8 cellular contexts compared by ENCODE assay signal in genomic region chr17:7897773-7898172, GRCh38. TPM values are rescaled to one million over a fixed set of nuclear protein-coding genes. Genes with fewer than 3 reads are reported as not detected.
A peak's percentile ranks its signal among the peaks of the same experiment; 100 is the strongest.
DNase-seq lines count a peak whose midpoint lies in the region; ATAC-seq and TF ChIP-seq lines count a peak whose summit lies in the region.

No MANE protein-coding gene starts in this region.

- H3K4me3 Mint-ChIP-seq in activated T-helper 2 cell treated with anti-CD3 and anti-CD28 coated beads, Interferon-gamma antibody, Interleukin-2, Interleukin-4, amounts not matched to agents 10 μg/mL and 5 μg/mL and 100 μg/mL, durations not matched to agents 14 hours and 24 hours and 36 hours (ENCODE audit: low read depth): no peak overlapping the region
- H3K4me3 Mint-ChIP-seq in stimulated activated memory B cell treated with anti-CD40 and anti-IgM and Interleukin-4, amounts not matched to agents 10 μg/mL and 1 μg/mL and 100 μg/mL, for 72 hours: no peak overlapping the region

- ATAC-seq in stimulated activated memory B cell treated with anti-CD40 and anti-IgM and Interleukin-4, amounts not matched to agents 10 μg/mL and 1 μg/mL and 100 μg/mL, for 72 hours: no peak
- no peak for ATAC-seq in HG03342 (IDR thresholded peaks at IDR 0.05; ENCODE audit: unreplicated experiment)
- ATAC-seq in GM19397 (IDR thresholded peaks at IDR 0.05; ENCODE audit: unreplicated experiment): no peak

- H3K4me1 ChIP-seq in cardiac muscle cell (ENCODE audit: low read depth): no peaks in the 10 kb centered on the region

- peak; percentile 24 for TF ChIP-seq CTCF in GM13977 (IDR thresholded peaks at IDR 0.05; ENCODE audit: extremely low read depth, insufficient read depth, missing control alignments)
- peak; percentile 53 for TF ChIP-seq CTCF in cardiac muscle cell (IDR thresholded peaks at IDR 0.05; ENCODE audit: low read depth, low read length)

- H3K9me3 Mint-ChIP-seq in activated T-helper 2 cell treated with anti-CD3 and anti-CD28 coated beads, Interferon-gamma antibody, Interleukin-2, Interleukin-4, amounts not matched to agents 10 μg/mL and 5 μg/mL and 100 μg/mL, durations not matched to agents 14 hours and 24 hours and 36 hours: no peaks in the 10 kb centered on the region
- H3K9me3 Mint-ChIP-seq in stimulated activated memory B cell treated with anti-CD40 and anti-IgM and Interleukin-4, amounts not matched to agents 10 μg/mL and 1 μg/mL and 100 μg/mL, for 72 hours: no peaks in the 10 kb centered on the region

- intact Hi-C loops in activated T-helper 2 cell treated with anti-CD3 and anti-CD28 coated beads, Interferon-gamma antibody, Interleukin-2, Interleukin-4, amounts not matched to agents 10 μg/mL and 5 μg/mL and 100 μg/mL, durations not matched to agents 14 hours and 24 hours and 36 hours (cut with micrococcal nuclease): no loop called here

- H3K27me3 Mint-ChIP-seq in activated T-helper 2 cell treated with anti-CD3 and anti-CD28 coated beads, Interferon-gamma antibody, Interleukin-2, Interleukin-4, amounts not matched to agents 10 μg/mL and 5 μg/mL and 100 μg/mL, durations not matched to agents 14 hours and 24 hours and 36 hours (ENCODE audit: low read depth): no peaks in the 10 kb centered on the region
- no peaks in the 10 kb centered on the region for H3K27me3 Mint-ChIP-seq in stimulated activated memory B cell treated with anti-CD40 and anti-IgM and Interleukin-4, amounts not matched to agents 10 μg/mL and 1 μg/mL and 100 μg/mL, for 72 hours

- no peak overlapping the region for H3K4me3 ChIP-seq in cardiac muscle cell

- in situ Hi-C loops in ACHN (cut with HindIII; ENCODE audit: low pct_ligation_motif_present, low pct_unique_long_range_greater_than_20kb, low sequenced_read_pairs): no loop called here
- in situ Hi-C loops in GM13977 (cut with MboI; ENCODE audit: low pct_unique_long_range_greater_than_20kb, low sequenced_read_pairs, unreplicated experiment): no loop called here

- DNase-seq in ACHN (peak; percentile 30), GM13977 (ENCODE audit: low spot score) (no peak), cardiac muscle cell (ENCODE audit: low read depth in 1 of 2, low spot score in 1 of 2) (peak; percentile 29 to 77), NCI-H1436 treated with DMSO at 0.1 percent for 48 hours (lab: John Stamatoyannopoulos, UW) (no peak)
- DNase-seq in activated T-helper 2 cell treated with anti-CD3 and anti-CD28 coated beads, Interferon-gamma antibody, Interleukin-2, Interleukin-4, amounts not matched to agents 10 μg/mL and 5 μg/mL and 100 μg/mL, durations not matched to agents 14 hours and 24 hours and 36 hours (ENCODE audit: low spot score): no peak

- peaks cover 17% of the 10 kb centered on the region for H3K36me3 ChIP-seq in cardiac muscle cell

- H3K4me1 Mint-ChIP-seq in activated T-helper 2 cell treated with anti-CD3 and anti-CD28 coated beads, Interferon-gamma antibody, Interleukin-2, Interleukin-4, amounts not matched to agents 10 μg/mL and 5 μg/mL and 100 μg/mL, durations not matched to agents 14 hours and 24 hours and 36 hours (ENCODE audit: low read depth): peaks cover 11% of the 10 kb centered on the region
- peaks cover 5% of the 10 kb centered on the region for H3K4me1 Mint-ChIP-seq in stimulated activated memory B cell treated with anti-CD40 and anti-IgM and Interleukin-4, amounts not matched to agents 10 μg/mL and 1 μg/mL and 100 μg/mL, for 72 hours

- no peak overlapping the region for H3K27ac ChIP-seq in cardiac muscle cell

- H3K27ac Mint-ChIP-seq in activated T-helper 2 cell treated with anti-CD3 and anti-CD28 coated beads, Interferon-gamma antibody, Interleukin-2, Interleukin-4, amounts not matched to agents 10 μg/mL and 5 μg/mL and 100 μg/mL, durations not matched to agents 14 hours and 24 hours and 36 hours: peak overlapping the region; percentile 61
- H3K27ac Mint-ChIP-seq in stimulated activated memory B cell treated with anti-CD40 and anti-IgM and Interleukin-4, amounts not matched to agents 10 μg/mL and 1 μg/mL and 100 μg/mL, for 72 hours: peak overlapping the region; percentile 33

- no peaks in the 10 kb centered on the region for H3K27me3 ChIP-seq in cardiac muscle cell

- peaks cover 86% of the 10 kb centered on the region for H3K36me3 Mint-ChIP-seq in activated T-helper 2 cell treated with anti-CD3 and anti-CD28 coated beads, Interferon-gamma antibody, Interleukin-2, Interleukin-4, amounts not matched to agents 10 μg/mL and 5 μg/mL and 100 μg/mL, durations not matched to agents 14 hours and 24 hours and 36 hours (ENCODE audit: low read depth)
- peaks cover 71% of the 10 kb centered on the region for H3K36me3 Mint-ChIP-seq in stimulated activated memory B cell treated with anti-CD40 and anti-IgM and Interleukin-4, amounts not matched to agents 10 μg/mL and 1 μg/mL and 100 μg/mL, for 72 hours

- no peaks in the 10 kb centered on the region for H3K9me3 ChIP-seq in cardiac muscle cell (ENCODE audit: low read depth)

RNA-seq across cellular contexts. Expression of gene CHD3, which starts 9.2 kb away (rescaled TPM):
- total RNA-seq in activated T-helper 2 cell treated with anti-CD3 and anti-CD28 coated beads, Interferon-gamma antibody, Interleukin-2, Interleukin-4, amounts not matched to agents 10 μg/mL and 5 μg/mL and 100 μg/mL, durations not matched to agents 14 hours and 24 hours and 36 hours: 158 and 164 TPM in 2 replicates
- 40.2 and 64.7 TPM in 2 replicates for total RNA-seq in cardiac muscle cell
- 15.9 and 19.7 TPM in 2 replicates for polyA plus RNA-seq in cardiac muscle cell

RNA-seq across cellular contexts. Expression of gene RNF227, which starts 18.3 kb away (rescaled TPM):
- 4.8 and 5.0 TPM in 2 replicates for total RNA-seq in activated T-helper 2 cell treated with anti-CD3 and anti-CD28 coated beads, Interferon-gamma antibody, Interleukin-2, Interleukin-4, amounts not matched to agents 10 μg/mL and 5 μg/mL and 100 μg/mL, durations not matched to agents 14 hours and 24 hours and 36 hours
- 20.3 and 26.1 TPM in 2 replicates for total RNA-seq in cardiac muscle cell
- 5.2 and 5.8 TPM in 2 replicates for polyA plus RNA-seq in cardiac muscle cell

RNA-seq across cellular contexts. Expression of gene KCNAB3, which starts 31.9 kb away (rescaled TPM):
- 9.9 and 11.3 TPM in 2 replicates for total RNA-seq in activated T-helper 2 cell treated with anti-CD3 and anti-CD28 coated beads, Interferon-gamma antibody, Interleukin-2, Interleukin-4, amounts not matched to agents 10 μg/mL and 5 μg/mL and 100 μg/mL, durations not matched to agents 14 hours and 24 hours and 36 hours
- total RNA-seq in cardiac muscle cell: 1.8 and 3.3 TPM in 2 replicates
- 1.3 and 1.4 TPM in 2 replicates for polyA plus RNA-seq in cardiac muscle cell

RNA-seq across cellular contexts. Expression of gene TRAPPC1, which starts 34.0 kb away (rescaled TPM):
- total RNA-seq in activated T-helper 2 cell treated with anti-CD3 and anti-CD28 coated beads, Interferon-gamma antibody, Interleukin-2, Interleukin-4, amounts not matched to agents 10 μg/mL and 5 μg/mL and 100 μg/mL, durations not matched to agents 14 hours and 24 hours and 36 hours: 156 and 190 TPM in 2 replicates
- 92.0 and 110 TPM in 2 replicates for total RNA-seq in cardiac muscle cell
- 340 and 386 TPM in 2 replicates for polyA plus RNA-seq in cardiac muscle cell

RNA-seq across cellular contexts. Expression of gene CNTROB, which starts 34.2 kb away (rescaled TPM):
- total RNA-seq in activated T-helper 2 cell treated with anti-CD3 and anti-CD28 coated beads, Interferon-gamma antibody, Interleukin-2, Interleukin-4, amounts not matched to agents 10 μg/mL and 5 μg/mL and 100 μg/mL, durations not matched to agents 14 hours and 24 hours and 36 hours: 60.0 and 60.3 TPM in 2 replicates
- total RNA-seq in cardiac muscle cell: 19.6 and 42.6 TPM in 2 replicates
- 23.1 and 44.0 TPM in 2 replicates for polyA plus RNA-seq in cardiac muscle cell

Comparison
In these comparisons a context has a peak if more than half of its experiments do, and no peak if none do; other contexts are left out.
1. DNase-seq: peak in ACHN (single experiment) and cardiac muscle cell (2 of 2); none in GM13977 (single experiment), activated T-helper 2 cell treated with anti-CD3 and anti-CD28 coated beads, Interferon-gamma antibody, Interleukin-2, Interleukin-4, amounts not matched to agents 10 μg/mL and 5 μg/mL and 100 μg/mL, durations not matched to agents 14 hours and 24 hours and 36 hours (single experiment) and NCI-H1436 treated with DMSO at 0.1 percent for 48 hours (single experiment).